In the genomic region with DNA sequence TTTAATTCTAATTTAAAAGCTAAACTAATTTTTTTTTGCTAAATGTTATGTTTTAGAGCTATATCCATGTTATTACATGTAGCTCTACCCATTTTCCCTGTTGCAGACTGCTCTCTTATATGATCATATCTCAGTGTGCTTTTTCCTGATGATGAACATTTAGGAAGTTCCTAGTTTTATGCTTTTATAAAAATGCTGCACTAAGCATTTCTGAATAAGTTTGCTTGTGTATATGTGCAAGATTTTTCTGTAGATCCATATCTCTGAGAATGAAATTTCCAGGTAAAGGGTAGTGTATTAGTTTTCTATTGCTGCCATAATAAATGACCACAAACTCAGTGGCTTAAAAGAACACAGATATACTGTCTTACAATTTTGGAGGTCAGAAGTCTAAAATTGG, we compare ENCODE assay signal across 9 cellular contexts.
"Had no signal": no experiment of that assay in that cellular context is flagged by ENCODE, and none has a peak within 500 bp of the region (broad histone marks: within the 10 kb centered on the region; RNA-seq: fewer than 3 reads in every experiment).

No MANE protein-coding gene starts in this region.

- H3K27ac Mint-ChIP-seq: HFFc6, IgD-negative memory B cell had no signal

- H3K4me1 Mint-ChIP-seq: IgD-negative memory B cell had no signal

- H3K27ac ChIP-seq: HL-60 had no signal

- H3K4me3 ChIP-seq: HAP-1 had no signal

- H3K27me3 Mint-ChIP-seq: IgD-negative memory B cell had no signal

- H3K9me3 ChIP-seq: HAP-1 had no signal

- ATAC-seq: HCT116 had no signal

- H3K4me1 ChIP-seq: HAP-1 had no signal

- H3K4me3 Mint-ChIP-seq: HFFc6, IgD-negative memory B cell had no signal

- H3K9me3 Mint-ChIP-seq: HFFc6 had no signal

- H3K36me3 Mint-ChIP-seq: IgD-negative memory B cell had no signal

- H3K36me3 ChIP-seq: HAP-1 had no signal

- DNase-seq: GOT3, H7, HFFc6, Kasumi-1, KG1 had no signal
